14 cellular contexts compared by ENCODE assay signal in genomic region chr3:123113889-123114450, GRCh38. TPM values are rescaled to one million over a fixed set of nuclear protein-coding genes. Genes with fewer than 3 reads are reported as not detected.
A peak's percentile ranks its signal among the peaks of the same experiment; 100 is the strongest.
DNase-seq lines count a peak whose midpoint lies in the region; ATAC-seq lines count a peak whose summit lies in the region.
"Had no signal": no experiment of that assay in that cellular context is flagged by ENCODE, and none has a peak within 500 bp of the region (broad histone marks: within the 10 kb centered on the region; RNA-seq: fewer than 3 reads in every experiment).

No MANE protein-coding gene starts in this region.

- H3K27me3 Mint-ChIP-seq in activated T-helper 1 cell treated with anti-CD3 and anti-CD28 coated beads, Interleukin-12 subunit alpha, Interleukin-12 subunit beta, Interleukin-2, Interleukin-4 antibody, amounts not matched to agents 30 ng/mL and 10 ng/mL and 1 ng/mL, durations not matched to agents 14 hours and 24 hours and 36 hours (ENCODE audit: insufficient read depth) = no peaks in the 10 kb centered on the region
- no peaks in the 10 kb centered on the region for H3K27me3 Mint-ChIP-seq in naive B cell
- H3K27me3 Mint-ChIP-seq: IgD-negative memory B cell had no signal

- H3K9me3 Mint-ChIP-seq in activated T-helper 1 cell treated with anti-CD3 and anti-CD28 coated beads, Interleukin-12 subunit alpha, Interleukin-12 subunit beta, Interleukin-2, Interleukin-4 antibody, amounts not matched to agents 30 ng/mL and 10 ng/mL and 1 ng/mL, durations not matched to agents 14 hours and 24 hours and 36 hours = no peaks in the 10 kb centered on the region
- H3K9me3 Mint-ChIP-seq in naive B cell = no peaks in the 10 kb centered on the region
- H3K9me3 Mint-ChIP-seq: IgD-negative memory B cell had no signal

- H3K36me3 Mint-ChIP-seq in activated T-helper 1 cell treated with anti-CD3 and anti-CD28 coated beads, Interleukin-12 subunit alpha, Interleukin-12 subunit beta, Interleukin-2, Interleukin-4 antibody, amounts not matched to agents 30 ng/mL and 10 ng/mL and 1 ng/mL, durations not matched to agents 14 hours and 24 hours and 36 hours (ENCODE audit: low read depth) = peaks cover 33% of the 10 kb centered on the region
- peaks cover 0 to 11% of the 10 kb centered on the region in 2 donors for H3K36me3 Mint-ChIP-seq in naive B cell

- H3K4me3 Mint-ChIP-seq in activated T-helper 1 cell treated with anti-CD3 and anti-CD28 coated beads, Interleukin-12 subunit alpha, Interleukin-12 subunit beta, Interleukin-2, Interleukin-4 antibody, amounts not matched to agents 30 ng/mL and 10 ng/mL and 1 ng/mL, durations not matched to agents 14 hours and 24 hours and 36 hours = no peak overlapping the region
- peak overlapping the region in 6 of 8 donors; percentile 25 to 80 (median 53) for H3K4me3 Mint-ChIP-seq in naive B cell

- H3K27ac Mint-ChIP-seq in activated T-helper 1 cell treated with anti-CD3 and anti-CD28 coated beads, Interleukin-12 subunit alpha, Interleukin-12 subunit beta, Interleukin-2, Interleukin-4 antibody, amounts not matched to agents 30 ng/mL and 10 ng/mL and 1 ng/mL, durations not matched to agents 14 hours and 24 hours and 36 hours = peak overlapping the region; percentile 23
- H3K27ac Mint-ChIP-seq in naive B cell = peak overlapping the region in 3 of 6 donors; percentile 36 to 81 (median 62)

- peak; percentile 48 for ATAC-seq in GM21390 (IDR thresholded peaks at IDR 0.05; ENCODE audit: unreplicated experiment)
- ATAC-seq in naive B cell (ENCODE audit: low read depth in 2 of 2) = no peak
- no peak for ATAC-seq in HG03097 (IDR thresholded peaks at IDR 0.05; ENCODE audit: low FRiP score, unreplicated experiment)
- ATAC-seq in HG03175 (IDR thresholded peaks at IDR 0.05; ENCODE audit: unreplicated experiment) = no peak
- ATAC-seq: gastroesophageal sphincter had no signal

- peaks cover 17% of the 10 kb centered on the region for H3K4me1 Mint-ChIP-seq in activated T-helper 1 cell treated with anti-CD3 and anti-CD28 coated beads, Interleukin-12 subunit alpha, Interleukin-12 subunit beta, Interleukin-2, Interleukin-4 antibody, amounts not matched to agents 30 ng/mL and 10 ng/mL and 1 ng/mL, durations not matched to agents 14 hours and 24 hours and 36 hours (ENCODE audit: low read depth)
- H3K4me1 Mint-ChIP-seq in naive B cell = peaks cover 43 to 57% (median 45%) of the 10 kb centered on the region in 3 donors

- DNase-seq in SIG-M5 treated with dmso at 0.1 percent for 504 hours (lab: John Stamatoyannopoulos, UW; ENCODE audit: unreplicated experiment) = peak; percentile 1
- no peak for DNase-seq in SIG-M5 (lab: John Stamatoyannopoulos, UW)
- no peak for DNase-seq in activated T-helper 1 cell treated with anti-CD3 and anti-CD28 coated beads, Interleukin-12 subunit alpha, Interleukin-12 subunit beta, Interleukin-2, Interleukin-4 antibody, amounts not matched to agents 30 ng/mL and 10 ng/mL and 1 ng/mL, durations not matched to agents 14 hours and 24 hours and 36 hours (ENCODE audit: low spot score)
- DNase-seq in naive B cell = no peak
- no peak for DNase-seq in DMS153 treated with DMSO at 0.1 percent for 48 hours (lab: John Stamatoyannopoulos, UW; ENCODE audit: unreplicated experiment)
- DNase-seq: 8988T, midbrain, NCI-H345, nucleus accumbens had no signal

- intact Hi-C loops in activated T-helper 1 cell treated with anti-CD3 and anti-CD28 coated beads, Interleukin-12 subunit alpha, Interleukin-12 subunit beta, Interleukin-2, Interleukin-4 antibody, amounts not matched to agents 30 ng/mL and 10 ng/mL and 1 ng/mL, durations not matched to agents 14 hours and 24 hours and 36 hours (cut with micrococcal nuclease) = no loop called here

RNA-seq across cellular contexts. Expression of gene PDIA5, which starts 47.1 kb away (rescaled TPM):
- 28.9 and 31.1 TPM in 2 replicates for total RNA-seq in activated T-helper 1 cell treated with anti-CD3 and anti-CD28 coated beads, Interleukin-12 subunit alpha, Interleukin-12 subunit beta, Interleukin-2, Interleukin-4 antibody, amounts not matched to agents 30 ng/mL and 10 ng/mL and 1 ng/mL, durations not matched to agents 14 hours and 24 hours and 36 hours
- 1 to 10 TPM; 1.7 to 4.4 (median 2.2) TPM for polyA plus RNA-seq in naive B cell (ENCODE audit: low read depth in 6 of 6)
